In genomic region chr10:121658611-121659010, GRCh38 we compare ENCODE assay signal across 29 cellular contexts.
DNase-seq lines count a peak whose midpoint lies in the region; ATAC-seq, FAIRE-seq and TF ChIP-seq lines count a peak whose summit lies in the region.
"Had no signal": no experiment of that assay in that cellular context is flagged by ENCODE, and none has a peak within 500 bp of the region (broad histone marks: within the 10 kb centered on the region; RNA-seq: fewer than 3 reads in every experiment).

No MANE protein-coding gene starts in this region.

- CTCF ChIA-PET in HEK293T (lab: Yijun Ruan, JAX) = no interaction called here
- CTCF ChIA-PET in RWPE1 (lab: Yijun Ruan, JAX) = interaction anchor here (0.6 kb wide), 2 partner anchors 215 to 229 kb away, joined by 3 to 4 read pairs; no protein-coding TSS in a partner anchor

- DNase-seq in HEK293T (ENCODE audit: extremely low spot score) (no peak), RWPE1 (ENCODE audit: low spot score) (peak; percentile 13), epithelial cell of esophagus (ENCODE audit: low read depth) (peak; percentile 63), foreskin keratinocyte (peak; percentile 75 to 90), iPS-NIHi7 (ENCODE audit: extremely low spot score) (no peak), D721Med (ENCODE audit: insufficient read length, low spot score) (no peak), globus pallidus (ENCODE audit: low spot score) (no peak)
- DNase-seq: 8988T; ACHN; BE2C; C1 segment of cervical spinal cord; Caco-2; Calu3; CD4-positive, alpha-beta memory T cell; CD4-positive, CD25-positive, alpha-beta regulatory T cell; CD8-positive, alpha-beta memory T cell; DMS 273 treated with DMSO at 0.1 percent for 48 hours; DMS153; DMS53; DMS79; DND-41; EL; GDM1 had no signal

- H3K4me1 ChIP-seq in foreskin keratinocyte = peaks cover 3% of the 10 kb centered on the region
- H3K4me1 ChIP-seq: BE2C, Caco-2 had no signal

- no peak overlapping the region for H3K27ac ChIP-seq in RWPE1
- H3K27ac ChIP-seq in foreskin keratinocyte = no peak overlapping the region
- H3K27ac ChIP-seq: BLaER1 had no signal

- no peak for FAIRE-seq in D721Med (lab: Jason Lieb, UNC)
- FAIRE-seq: A204.1, GM12878, GM12892, GM18507 had no signal

- ATAC-seq in foreskin keratinocyte (peak; percentile 44), HG02763 (IDR thresholded peaks at IDR 0.05; ENCODE audit: unreplicated experiment) (no peak)
- ATAC-seq: GM12878 had no signal

- TF ChIP-seq CTCF in RWPE1 (conservative IDR thresholded peaks at IDR 0.05; ENCODE audit: low read depth) (no peak), epithelial cell of esophagus (IDR thresholded peaks at IDR 0.05; ENCODE audit: insufficient read depth, low read depth, low read length, missing control alignments) (no peak), foreskin keratinocyte (conservative IDR thresholded peaks at IDR 0.05) (no peak), D721Med (IDR thresholded peaks at IDR 0.05; ENCODE audit: insufficient read depth, missing control alignments) (no peak)

- H3K4me3 ChIP-seq in epithelial cell of esophagus (ENCODE audit: low read length) = no peak overlapping the region
- H3K4me3 ChIP-seq: BLaER1, GM12878 had no signal

- POLR2A ChIA-PET in HEK293T (lab: Yijun Ruan, JAX) (no interaction called here), RWPE1 (lab: Yijun Ruan, JAX; ENCODE audit: low non-redundant PET) (no interaction called here)

- H3K27me3 ChIP-seq in foreskin keratinocyte = no peaks in the 10 kb centered on the region
- H3K27me3 ChIP-seq: BE2C, BLaER1 had no signal

TF ChIP-seq in HEK293T, 16 proteins besides CTCF, POLR2A, EP300 and RAD21:
- TF ChIP-seq PKNOX1 (IDR thresholded peaks at IDR 0.05) (peak; percentile 27; the same call in 1 of the 2 replicates), CTBP1 (IDR thresholded peaks at IDR 0.05; ENCODE audit: borderline replicate concordance) (no peak)
TF ChIP-seq in HEK293T: peak in this region for 1.

Comparison
In these comparisons a context has a peak if more than half of its experiments do, and no peak if none do; other contexts are left out.
1. DNase-seq: peak in RWPE1 (single experiment), epithelial cell of esophagus (single experiment) and foreskin keratinocyte (2 of 2); none in HEK293T (single experiment), iPS-NIHi7 (single experiment), D721Med (single experiment) and globus pallidus (single experiment).